Comparison of ENCODE assay signal across 10 cellular contexts in genomic region chr7:27185708-27186449, GRCh38. TPM values are rescaled to one million over a fixed set of nuclear protein-coding genes. Genes with fewer than 3 reads are reported as not detected.
DNase-seq lines count a peak whose midpoint lies in the region; FAIRE-seq and TF ChIP-seq lines count a peak whose summit lies in the region.
"Had no signal": no experiment of that assay in that cellular context is flagged by ENCODE, and none has a peak within 500 bp of the region (broad histone marks: within the 10 kb centered on the region; RNA-seq: fewer than 3 reads in every experiment).

No MANE protein-coding gene starts in this region.

- H3K4me2 ChIP-seq in mesendoderm (ENCODE audit: low read length): peak overlapping the region; percentile 43

- CTCF ChIA-PET in activated naive CD4-positive, alpha-beta T cell treated with anti-CD3 and anti-CD28 coated beads for 36 hours (lab: Charles Lee): interaction anchor here (0.7 to 1.9 kb wide), 4 partner anchors 10 to 597 kb away, joined by 3 to 7 read pairs (median 4); no protein-coding TSS in a partner anchor

- no peak overlapping the region for H3K27ac Mint-ChIP-seq in activated naive CD4-positive, alpha-beta T cell treated with anti-CD3 and anti-CD28 coated beads for 36 hours
- H3K27ac Mint-ChIP-seq in type B pancreatic cell: peak overlapping the region; percentile 30

- H3K9me3 Mint-ChIP-seq in activated naive CD4-positive, alpha-beta T cell treated with anti-CD3 and anti-CD28 coated beads for 36 hours: no peaks in the 10 kb centered on the region
- no peaks in the 10 kb centered on the region for H3K9me3 Mint-ChIP-seq in type B pancreatic cell

- no peak for TF ChIP-seq CTCF in type B pancreatic cell (conservative IDR thresholded peaks at IDR 0.05)

- H3K27me3 Mint-ChIP-seq in activated naive CD4-positive, alpha-beta T cell treated with anti-CD3 and anti-CD28 coated beads for 36 hours (ENCODE audit: low read depth): peaks cover 87% of the 10 kb centered on the region
- H3K27me3 Mint-ChIP-seq in type B pancreatic cell: peaks cover 99% of the 10 kb centered on the region

- H3K4ac ChIP-seq in mesendoderm (ENCODE audit: low read depth, low read length): no peak overlapping the region

- peak overlapping the region; percentile 22 for H3K56ac ChIP-seq in mesendoderm (ENCODE audit: low read length)

- no peak overlapping the region for H3K23ac ChIP-seq in mesendoderm (ENCODE audit: low read length)

- H4K8ac ChIP-seq in mesendoderm (ENCODE audit: low read depth, low read length): no peak overlapping the region

- H3K4me1 ChIP-seq in mesendoderm (ENCODE audit: control insufficient read depth, low read depth, low read length): no peaks in the 10 kb centered on the region

- WGBS in mesendoderm (ENCODE audit: extremely low coverage, insufficient coverage, low lambda C conversion rate): no CpG with 5 or more reads among the region's 30 CpGs

- no peak overlapping the region for H2BK15ac ChIP-seq in mesendoderm (replicated peaks; ENCODE audit: low read depth)

- no peaks in the 10 kb centered on the region for H3K36me3 ChIP-seq in mesendoderm (ENCODE audit: control insufficient read depth, insufficient read depth, low read length)

- no peak overlapping the region for H2BK120ac ChIP-seq in mesendoderm (ENCODE audit: low read depth, low read length)

- DNase-seq in activated CD8-positive, alpha-beta memory T cell treated with anti-CD3 and anti-CD28 coated beads for 24 hours: peak; percentile 66
- no peak for DNase-seq in activated CD8-positive, alpha-beta memory T cell treated with anti-CD3 and anti-CD28 coated beads, Interleukin-2, amount 50 U/mL, for 4 hours
- DNase-seq in activated naive CD4-positive, alpha-beta T cell treated with anti-CD3 and anti-CD28 coated beads for 36 hours: no peak
- no peak for DNase-seq in mesendoderm
- DNase-seq in type B pancreatic cell (ENCODE audit: extremely low spot score, unreplicated experiment): peak; percentile 65
- DNase-seq in H54 (ENCODE audit: insufficient read length, low spot score): no peak
- DNase-seq in RCC 7860 (ENCODE audit: low spot score): no peak
- DNase-seq in hypothalamus (lab: John Stamatoyannopoulos, UW): no peak
- DNase-seq: midbrain had no signal

- no peak overlapping the region for H3K4me3 ChIP-seq in mesendoderm (ENCODE audit: low read length)

- no peak overlapping the region for H3K9ac ChIP-seq in mesendoderm (ENCODE audit: low read length)

- peak overlapping the region; percentile 61 for H3K4me3 Mint-ChIP-seq in activated naive CD4-positive, alpha-beta T cell treated with anti-CD3 and anti-CD28 coated beads for 36 hours
- peak overlapping the region; percentile 72 for H3K4me3 Mint-ChIP-seq in type B pancreatic cell

- no peak overlapping the region for H2AK5ac ChIP-seq in mesendoderm (ENCODE audit: low read length)

- peaks cover 37% of the 10 kb centered on the region for H3K4me1 Mint-ChIP-seq in activated naive CD4-positive, alpha-beta T cell treated with anti-CD3 and anti-CD28 coated beads for 36 hours (ENCODE audit: low read depth)
- peaks cover 15% of the 10 kb centered on the region for H3K4me1 Mint-ChIP-seq in type B pancreatic cell (ENCODE audit: unreplicated experiment)

- intact Hi-C loops in activated naive CD4-positive, alpha-beta T cell treated with anti-CD3 and anti-CD28 coated beads for 36 hours (cut with micrococcal nuclease): loop anchor here (1.0 to 5.0 kb wide), 2 partner anchors 18 to 34 kb away; partner anchors contain the start of gene HOXA3

- H3K36me3 Mint-ChIP-seq in activated naive CD4-positive, alpha-beta T cell treated with anti-CD3 and anti-CD28 coated beads for 36 hours (ENCODE audit: low read depth): no peaks in the 10 kb centered on the region
- H3K36me3 Mint-ChIP-seq in type B pancreatic cell: no peaks in the 10 kb centered on the region

- FAIRE-seq in H54 (lab: Jason Lieb, UNC) (no peak), RCC 7860 (lab: Jason Lieb, UNC) (no peak)
- FAIRE-seq: colon had no signal

- no peak overlapping the region for H2BK5ac ChIP-seq in mesendoderm (ENCODE audit: low read length)

- no peak for TF ChIP-seq POLR2A in H54 (IDR thresholded peaks at IDR 0.05; ENCODE audit: low read depth, low read length)

- H3K27ac ChIP-seq in mesendoderm (ENCODE audit: low read depth, low read length): no peak overlapping the region

- no peak overlapping the region for H3K18ac ChIP-seq in mesendoderm (ENCODE audit: low read length)

- peaks cover 86% of the 10 kb centered on the region for H3K27me3 ChIP-seq in mesendoderm (ENCODE audit: insufficient read depth, low read length, poor library complexity)

- no peaks in the 10 kb centered on the region for H3K79me1 ChIP-seq in mesendoderm (ENCODE audit: low read length)

- H4K5ac ChIP-seq in mesendoderm (ENCODE audit: low read length): no peak overlapping the region

- no peaks in the 10 kb centered on the region for H3K79me2 ChIP-seq in mesendoderm (ENCODE audit: control insufficient read depth, insufficient read depth, low read length)

RNA-seq across cellular contexts. Expression of gene HOXA11, which starts 0.8 kb away (rescaled TPM):
- not detected for total RNA-seq in activated naive CD4-positive, alpha-beta T cell treated with anti-CD3 and anti-CD28 coated beads for 36 hours
- not detected for polyA plus RNA-seq in mesendoderm (2013, experiment 1 of 2)
- polyA plus RNA-seq in mesendoderm (2013, experiment 2 of 2): not detected
- total RNA-seq in type B pancreatic cell (ENCODE audit: low replicate concordance): 1.2 TPM in 1 of 2 replicates, not detected in the other

RNA-seq across cellular contexts. Expression of gene HOXA10, which starts 11.8 kb away (rescaled TPM):
- total RNA-seq in activated naive CD4-positive, alpha-beta T cell treated with anti-CD3 and anti-CD28 coated beads for 36 hours: not detected
- polyA plus RNA-seq in mesendoderm (2013, experiment 1 of 2): not detected
- polyA plus RNA-seq in mesendoderm (2013, experiment 2 of 2): not detected
- 0.29 and 4.9 TPM in 2 replicates for total RNA-seq in type B pancreatic cell (ENCODE audit: low replicate concordance)

RNA-seq across cellular contexts. Expression of gene HOXA13, which starts 14.0 kb away (rescaled TPM):
- total RNA-seq in activated naive CD4-positive, alpha-beta T cell treated with anti-CD3 and anti-CD28 coated beads for 36 hours: not detected
- polyA plus RNA-seq in mesendoderm (2013, experiment 1 of 2): 0.04 TPM
- polyA plus RNA-seq in mesendoderm (2013, experiment 2 of 2): 0.06 TPM
- 0.75 and 1.5 TPM in 2 replicates for total RNA-seq in type B pancreatic cell (ENCODE audit: low replicate concordance)

RNA-seq across cellular contexts. Expression of gene HOXA9, which starts 20.5 kb away (rescaled TPM):
- not detected for total RNA-seq in activated naive CD4-positive, alpha-beta T cell treated with anti-CD3 and anti-CD28 coated beads for 36 hours
- polyA plus RNA-seq in mesendoderm (2013, experiment 1 of 2): not detected
- polyA plus RNA-seq in mesendoderm (2013, experiment 2 of 2): not detected
- total RNA-seq in type B pancreatic cell (ENCODE audit: low replicate concordance): 0.67 and 4.1 TPM in 2 replicates

RNA-seq across cellular contexts. Expression of gene HOXA7, which starts 29.4 kb away (rescaled TPM):
- total RNA-seq in activated naive CD4-positive, alpha-beta T cell treated with anti-CD3 and anti-CD28 coated beads for 36 hours: not detected
- polyA plus RNA-seq in mesendoderm (2013, experiment 1 of 2): 0.01 TPM
- not detected for polyA plus RNA-seq in mesendoderm (2013, experiment 2 of 2)
- total RNA-seq in type B pancreatic cell (ENCODE audit: low replicate concordance): 3.2 and 6.2 TPM in 2 replicates

Comparison
In these comparisons a context has a peak if more than half of its experiments do, and no peak if none do; other contexts are left out.
1. DNase-seq: peak in activated CD8-positive, alpha-beta memory T cell treated with anti-CD3 and anti-CD28 coated beads for 24 hours (single experiment) and type B pancreatic cell (single experiment); none in activated CD8-positive, alpha-beta memory T cell treated with anti-CD3 and anti-CD28 coated beads, Interleukin-2, amount 50 U/mL, for 4 hours (single experiment), activated naive CD4-positive, alpha-beta T cell treated with anti-CD3 and anti-CD28 coated beads for 36 hours (single experiment), mesendoderm (single experiment), H54 (single experiment), RCC 7860 (single experiment) and hypothalamus (0 of 51).